In the genomic region with DNA sequence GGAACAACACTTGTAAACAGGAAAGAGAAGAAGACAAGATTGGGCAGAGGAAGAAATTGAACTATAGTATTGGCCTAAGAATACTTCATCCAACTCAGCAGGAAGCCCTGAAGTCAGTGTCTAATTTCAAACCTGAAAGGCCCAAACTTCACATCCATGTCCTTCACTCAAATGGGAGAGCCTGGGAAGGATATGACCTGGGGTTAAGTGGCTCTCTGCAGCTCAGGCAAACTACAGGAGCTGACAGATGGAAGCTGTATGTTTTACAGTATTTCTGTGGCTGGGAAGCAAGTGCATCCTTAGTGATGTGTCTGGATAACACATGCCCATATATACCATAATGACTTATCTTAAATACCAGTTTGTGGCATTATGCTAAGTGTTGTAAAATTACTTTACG, we compare ENCODE assay signal across 1 cellular context.
TF ChIP-seq lines count a peak whose summit lies in the region.

No MANE protein-coding gene starts in this region.

TF ChIP-seq in WTC11, 78 proteins besides CTCF, POLR2A, EP300 and RAD21 (continued from another document):
- TF ChIP-seq FOXP1 (CRISPR knock-in tag; IDR thresholded peaks at IDR 0.05; ENCODE audit: borderline replicate concordance) = no peak
- TF ChIP-seq, protein P1, sequence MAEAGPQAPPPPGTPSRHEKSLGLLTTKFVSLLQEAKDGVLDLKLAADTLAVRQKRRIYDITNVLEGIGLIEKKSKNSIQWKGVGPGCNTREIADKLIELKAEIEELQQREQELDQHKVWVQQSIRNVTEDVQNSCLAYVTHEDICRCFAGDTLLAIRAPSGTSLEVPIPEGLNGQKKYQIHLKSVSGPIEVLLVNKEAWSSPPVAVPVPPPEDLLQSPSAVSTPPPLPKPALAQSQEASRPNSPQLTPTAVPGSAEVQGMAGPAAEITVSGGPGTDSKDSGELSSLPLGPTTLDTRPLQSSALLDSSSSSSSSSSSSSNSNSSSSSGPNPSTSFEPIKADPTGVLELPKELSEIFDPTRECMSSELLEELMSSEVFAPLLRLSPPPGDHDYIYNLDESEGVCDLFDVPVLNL (CRISPR knock-in tag; IDR thresholded peaks at IDR 0.05; ENCODE audit: borderline replicate concordance, low read depth) = no peak
- TF ChIP-seq, protein P2, sequence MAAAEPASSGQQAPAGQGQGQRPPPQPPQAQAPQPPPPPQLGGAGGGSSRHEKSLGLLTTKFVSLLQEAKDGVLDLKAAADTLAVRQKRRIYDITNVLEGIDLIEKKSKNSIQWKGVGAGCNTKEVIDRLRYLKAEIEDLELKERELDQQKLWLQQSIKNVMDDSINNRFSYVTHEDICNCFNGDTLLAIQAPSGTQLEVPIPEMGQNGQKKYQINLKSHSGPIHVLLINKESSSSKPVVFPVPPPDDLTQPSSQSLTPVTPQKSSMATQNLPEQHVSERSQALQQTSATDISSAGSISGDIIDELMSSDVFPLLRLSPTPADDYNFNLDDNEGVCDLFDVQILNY (CRISPR knock-in tag; IDR thresholded peaks at IDR 0.05) = no peak
